ENCODE assay signal across 1 cellular context in genomic region chr4:128287871-128288688, GRCh38.
A peak's percentile ranks its signal among the peaks of the same experiment; 100 is the strongest.
TF ChIP-seq lines count a peak whose summit lies in the region.

No MANE protein-coding gene starts in this region.

TF ChIP-seq in GM23338, 12 proteins besides CTCF, POLR2A, EP300 and RAD21 (continued from another document):
- TF ChIP-seq, protein P1, sequence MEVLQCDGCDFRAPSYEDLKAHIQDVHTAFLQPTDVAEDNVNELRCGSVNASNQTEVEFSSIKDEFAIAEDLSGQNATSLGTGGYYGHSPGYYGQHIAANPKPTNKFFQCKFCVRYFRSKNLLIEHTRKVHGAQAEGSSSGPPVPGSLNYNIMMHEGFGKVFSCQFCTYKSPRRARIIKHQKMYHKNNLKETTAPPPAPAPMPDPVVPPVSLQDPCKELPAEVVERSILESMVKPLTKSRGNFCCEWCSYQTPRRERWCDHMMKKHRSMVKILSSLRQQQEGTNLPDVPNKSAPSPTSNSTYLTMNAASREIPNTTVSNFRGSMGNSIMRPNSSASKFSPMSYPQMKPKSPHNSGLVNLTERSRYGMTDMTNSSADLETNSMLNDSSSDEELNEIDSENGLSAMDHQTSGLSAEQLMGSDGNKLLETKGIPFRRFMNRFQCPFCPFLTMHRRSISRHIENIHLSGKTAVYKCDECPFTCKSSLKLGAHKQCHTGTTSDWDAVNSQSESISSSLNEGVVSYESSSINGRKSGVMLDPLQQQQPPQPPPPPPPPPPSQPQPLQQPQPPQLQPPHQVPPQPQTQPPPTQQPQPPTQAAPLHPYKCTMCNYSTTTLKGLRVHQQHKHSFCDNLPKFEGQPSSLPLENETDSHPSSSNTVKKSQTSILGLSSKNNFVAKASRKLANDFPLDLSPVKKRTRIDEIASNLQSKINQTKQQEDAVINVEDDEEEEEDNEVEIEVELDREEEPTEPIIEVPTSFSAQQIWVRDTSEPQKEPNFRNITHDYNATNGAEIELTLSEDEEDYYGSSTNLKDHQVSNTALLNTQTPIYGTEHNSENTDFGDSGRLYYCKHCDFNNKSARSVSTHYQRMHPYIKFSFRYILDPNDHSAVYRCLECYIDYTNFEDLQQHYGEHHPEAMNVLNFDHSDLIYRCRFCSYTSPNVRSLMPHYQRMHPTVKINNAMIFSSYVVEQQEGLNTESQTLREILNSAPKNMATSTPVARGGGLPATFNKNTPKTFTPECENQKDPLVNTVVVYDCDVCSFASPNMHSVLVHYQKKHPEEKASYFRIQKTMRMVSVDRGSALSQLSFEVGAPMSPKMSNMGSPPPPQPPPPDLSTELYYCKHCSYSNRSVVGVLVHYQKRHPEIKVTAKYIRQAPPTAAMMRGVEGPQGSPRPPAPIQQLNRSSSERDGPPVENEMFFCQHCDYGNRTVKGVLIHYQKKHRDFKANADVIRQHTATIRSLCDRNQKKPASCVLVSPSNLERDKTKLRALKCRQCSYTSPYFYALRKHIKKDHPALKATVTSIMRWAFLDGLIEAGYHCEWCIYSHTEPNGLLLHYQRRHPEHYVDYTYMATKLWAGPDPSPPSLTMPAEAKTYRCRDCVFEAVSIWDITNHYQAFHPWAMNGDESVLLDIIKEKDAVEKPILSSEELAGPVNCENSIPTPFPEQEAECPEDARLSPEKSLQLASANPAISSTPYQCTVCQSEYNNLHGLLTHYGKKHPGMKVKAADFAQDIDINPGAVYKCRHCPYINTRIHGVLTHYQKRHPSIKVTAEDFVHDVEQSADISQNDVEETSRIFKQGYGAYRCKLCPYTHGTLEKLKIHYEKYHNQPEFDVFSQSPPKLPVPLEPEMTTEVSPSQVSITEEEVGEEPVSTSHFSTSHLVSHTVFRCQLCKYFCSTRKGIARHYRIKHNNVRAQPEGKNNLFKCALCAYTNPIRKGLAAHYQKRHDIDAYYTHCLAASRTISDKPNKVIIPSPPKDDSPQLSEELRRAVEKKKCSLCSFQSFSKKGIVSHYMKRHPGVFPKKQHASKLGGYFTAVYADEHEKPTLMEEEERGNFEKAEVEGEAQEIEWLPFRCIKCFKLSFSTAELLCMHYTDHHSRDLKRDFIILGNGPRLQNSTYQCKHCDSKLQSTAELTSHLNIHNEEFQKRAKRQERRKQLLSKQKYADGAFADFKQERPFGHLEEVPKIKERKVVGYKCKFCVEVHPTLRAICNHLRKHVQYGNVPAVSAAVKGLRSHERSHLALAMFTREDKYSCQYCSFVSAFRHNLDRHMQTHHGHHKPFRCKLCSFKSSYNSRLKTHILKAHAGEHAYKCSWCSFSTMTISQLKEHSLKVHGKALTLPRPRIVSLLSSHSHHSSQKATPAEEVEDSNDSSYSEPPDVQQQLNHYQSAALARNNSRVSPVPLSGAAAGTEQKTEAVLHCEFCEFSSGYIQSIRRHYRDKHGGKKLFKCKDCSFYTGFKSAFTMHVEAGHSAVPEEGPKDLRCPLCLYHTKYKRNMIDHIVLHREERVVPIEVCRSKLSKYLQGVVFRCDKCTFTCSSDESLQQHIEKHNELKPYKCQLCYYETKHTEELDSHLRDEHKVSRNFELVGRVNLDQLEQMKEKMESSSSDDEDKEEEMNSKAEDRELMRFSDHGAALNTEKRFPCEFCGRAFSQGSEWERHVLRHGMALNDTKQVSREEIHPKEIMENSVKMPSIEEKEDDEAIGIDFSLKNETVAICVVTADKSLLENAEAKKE (CRISPR knock-in tag; IDR thresholded peaks at IDR 0.05): no peak
- peak; percentile 27 for TF ChIP-seq CREB1 (CRISPR knock-in tag; IDR thresholded peaks at IDR 0.05; ENCODE audit: low read depth)
- TF ChIP-seq ZNF331 (CRISPR knock-in tag; IDR thresholded peaks at IDR 0.05; ENCODE audit: low read depth): no peak
- no peak for TF ChIP-seq EZH2 (IDR thresholded peaks at IDR 0.05; ENCODE audit: low read depth, unreplicated experiment)
- TF ChIP-seq EZH2phosphoT487 (IDR thresholded peaks at IDR 0.05; ENCODE audit: unreplicated experiment): no peak
- TF ChIP-seq NANOG (IDR thresholded peaks at IDR 0.05; ENCODE audit: borderline replicate concordance): no peak
